Comparison of ENCODE assay signal across 19 cellular contexts in genomic region chr2:166126014-166126639, GRCh38. TPM values are rescaled to one million over a fixed set of nuclear protein-coding genes. Genes with fewer than 3 reads are reported as not detected.
DNase-seq lines count a peak whose midpoint lies in the region; ATAC-seq and TF ChIP-seq lines count a peak whose summit lies in the region.
"Had no signal": no experiment of that assay in that cellular context is flagged by ENCODE, and none has a peak within 500 bp of the region (broad histone marks: within the 10 kb centered on the region; RNA-seq: fewer than 3 reads in every experiment).

No MANE protein-coding gene starts in this region.

- no peak overlapping the region for H3K4me3 ChIP-seq in fibroblast of the aortic adventitia (ENCODE audit: low read depth, low read length)
- H3K4me3 ChIP-seq in mesendoderm (ENCODE audit: low read length) = no peak overlapping the region
- H3K4me3 ChIP-seq: right atrium auricular region had no signal

- ATAC-seq in activated CD8-positive, alpha-beta T cell treated with anti-CD3 and anti-CD28 coated beads for 36 hours = no peak
- ATAC-seq: natural killer cell treated with Interleukin-12 subunit alpha and Interleukin-12 subunit beta and Interleukin-15 and Interleukin-18, amount 100 ng/mL, for 72 hours had no signal

- H3K36me3 ChIP-seq in mesendoderm (ENCODE audit: control insufficient read depth, insufficient read depth, low read length) = no peaks in the 10 kb centered on the region
- H3K36me3 ChIP-seq: brain microvascular endothelial cell, right atrium auricular region had no signal

- no peak overlapping the region for H2BK120ac ChIP-seq in mesendoderm (ENCODE audit: low read depth, low read length)

- WGBS in mesendoderm (ENCODE audit: extremely low coverage, insufficient coverage, low lambda C conversion rate) = no CpG with 5 or more reads among the region's 6 CpGs

- DNase-seq in NCI-H1436 (lab: John Stamatoyannopoulos, UW) (peak; percentile 4), NCI-H1436 treated with DMSO at 0.1 percent for 48 hours (lab: John Stamatoyannopoulos, UW) (no peak), amniotic epithelial cell (ENCODE audit: low read depth) (peak; percentile 74), fibroblast of the aortic adventitia (ENCODE audit: low read depth) (peak; percentile 61), superior temporal gyrus (ENCODE audit: extremely low spot score) (peak; percentile 48), mesendoderm (no peak)
- no peak for DNase-seq in activated CD8-positive, alpha-beta memory T cell treated with anti-CD3 and anti-CD28 coated beads, Interleukin-2, amount 50 U/mL, for 4 hours
- DNase-seq in activated CD8-positive, alpha-beta T cell treated with anti-CD3 and anti-CD28 coated beads for 36 hours = no peak
- DNase-seq: activated naive CD4-positive, alpha-beta T cell; brain microvascular endothelial cell; effector CD4-positive, alpha-beta T cell; NCI-H1048; stimulated activated CD4-positive, alpha-beta T cell treated with anti-CD3 and anti-CD28 coated beads, Interleukin-2, amount 100 ng/mL, for 24 hours; T1000 had no signal

- H3K56ac ChIP-seq in mesendoderm (ENCODE audit: low read length) = no peak overlapping the region

- CTCF ChIA-PET in activated CD8-positive, alpha-beta T cell treated with anti-CD3 and anti-CD28 coated beads for 36 hours (lab: Charles Lee) = interaction anchor here (1.8 kb wide), 1 partner anchor 173 kb away, joined by 8 read pairs; the partner anchor contains the start of gene TTC21B

- H3K79me2 ChIP-seq in mesendoderm (ENCODE audit: control insufficient read depth, insufficient read depth, low read length) = no peaks in the 10 kb centered on the region

- intact Hi-C loops in activated CD8-positive, alpha-beta T cell treated with anti-CD3 and anti-CD28 coated beads for 36 hours (cut with micrococcal nuclease) = loop anchor here (5.0 kb wide), 2 partner anchors 69 to 174 kb away; partner anchors contain the start of gene TTC21B

- no peak overlapping the region for H2AK5ac ChIP-seq in mesendoderm (ENCODE audit: low read length)

- no peaks in the 10 kb centered on the region for H3K79me1 ChIP-seq in mesendoderm (ENCODE audit: low read length)

- no peak overlapping the region for H3K27ac Mint-ChIP-seq in activated CD8-positive, alpha-beta T cell treated with anti-CD3 and anti-CD28 coated beads for 36 hours
- H3K27ac Mint-ChIP-seq: natural killer cell treated with Interleukin-12 subunit alpha and Interleukin-12 subunit beta and Interleukin-15 and Interleukin-18, amount 100 ng/mL, for 72 hours had no signal

- no peaks in the 10 kb centered on the region for H3K27me3 ChIP-seq in mesendoderm (ENCODE audit: insufficient read depth, low read length, poor library complexity)
- H3K27me3 ChIP-seq: brain microvascular endothelial cell, right atrium auricular region had no signal

- H3K36me3 Mint-ChIP-seq in activated CD8-positive, alpha-beta T cell treated with anti-CD3 and anti-CD28 coated beads for 36 hours (ENCODE audit: low read depth) = no peaks in the 10 kb centered on the region
- H3K36me3 Mint-ChIP-seq: natural killer cell treated with Interleukin-12 subunit alpha and Interleukin-12 subunit beta and Interleukin-15 and Interleukin-18, amount 100 ng/mL, for 72 hours had no signal

- no peak overlapping the region for H3K9ac ChIP-seq in mesendoderm (ENCODE audit: low read length)

- H3K23ac ChIP-seq in mesendoderm (ENCODE audit: low read length) = no peak overlapping the region

- no peaks in the 10 kb centered on the region for H3K9me3 Mint-ChIP-seq in activated CD8-positive, alpha-beta T cell treated with anti-CD3 and anti-CD28 coated beads for 36 hours
- H3K9me3 Mint-ChIP-seq: natural killer cell treated with Interleukin-12 subunit alpha and Interleukin-12 subunit beta and Interleukin-15 and Interleukin-18, amount 100 ng/mL, for 72 hours had no signal

- no peak overlapping the region for H3K4me2 ChIP-seq in mesendoderm (ENCODE audit: low read length)

- no peak for TF ChIP-seq CTCF in fibroblast of the aortic adventitia (IDR thresholded peaks at IDR 0.05; ENCODE audit: insufficient read depth, low read length)
- TF ChIP-seq CTCF in activated CD8-positive, alpha-beta T cell treated with anti-CD3 and anti-CD28 coated beads for 36 hours (IDR thresholded peaks at IDR 0.05) = no peak

- H4K5ac ChIP-seq in mesendoderm (ENCODE audit: low read length) = no peak overlapping the region

- H3K4me1 ChIP-seq in mesendoderm (ENCODE audit: control insufficient read depth, low read depth, low read length) = peaks cover 3% of the 10 kb centered on the region
- H3K4me1 ChIP-seq: right atrium auricular region had no signal

- POLR2A ChIA-PET in activated CD8-positive, alpha-beta T cell treated with anti-CD3 and anti-CD28 coated beads for 36 hours (lab: Charles Lee) = no interaction called here

- H4K8ac ChIP-seq in mesendoderm (ENCODE audit: low read depth, low read length) = no peak overlapping the region

- no peak overlapping the region for H3K4ac ChIP-seq in mesendoderm (ENCODE audit: low read depth, low read length)

- H3K27me3 Mint-ChIP-seq in activated CD8-positive, alpha-beta T cell treated with anti-CD3 and anti-CD28 coated beads for 36 hours = peaks cover 16% of the 10 kb centered on the region

- H3K4me3 Mint-ChIP-seq in activated CD8-positive, alpha-beta T cell treated with anti-CD3 and anti-CD28 coated beads for 36 hours = no peak overlapping the region
- H3K4me3 Mint-ChIP-seq: natural killer cell treated with Interleukin-12 subunit alpha and Interleukin-12 subunit beta and Interleukin-15 and Interleukin-18, amount 100 ng/mL, for 72 hours had no signal

- H3K27ac ChIP-seq in mesendoderm (ENCODE audit: low read depth, low read length) = no peak overlapping the region
- H3K27ac ChIP-seq: brain microvascular endothelial cell, right atrium auricular region had no signal

- H2BK15ac ChIP-seq in mesendoderm (replicated peaks; ENCODE audit: low read depth) = no peak overlapping the region

- H2BK5ac ChIP-seq in mesendoderm (ENCODE audit: low read length) = no peak overlapping the region

- peaks cover 4% of the 10 kb centered on the region for H3K4me1 Mint-ChIP-seq in activated CD8-positive, alpha-beta T cell treated with anti-CD3 and anti-CD28 coated beads for 36 hours (ENCODE audit: low read depth)

- H3K18ac ChIP-seq in mesendoderm (ENCODE audit: low read length) = no peak overlapping the region

RNA-seq across cellular contexts. Expression of gene SCN1A, which starts 1.7 kb away (rescaled TPM):
- 0.09 and 0.16 TPM in 2 replicates for total RNA-seq in fibroblast of the aortic adventitia (ENCODE audit: low replicate concordance)
- polyA plus RNA-seq in mesendoderm (2013, experiment 1 of 2) = 0.27 TPM
- polyA plus RNA-seq in mesendoderm (2013, experiment 2 of 2) = 0.32 TPM
- not detected for total RNA-seq in activated CD8-positive, alpha-beta T cell treated with anti-CD3 and anti-CD28 coated beads for 36 hours
- total RNA-seq: A172; lung microvascular endothelial cell; natural killer cell treated with Interleukin-12 subunit alpha and Interleukin-12 subunit beta and Interleukin-15 and Interleukin-18, amount 100 ng/mL, for 72 hours; OCI-LY7 had no signal

Comparison
In these comparisons a context has a peak if more than half of its experiments do, and no peak if none do; other contexts are left out.
1. DNase-seq: peak in NCI-H1436 (single experiment), amniotic epithelial cell (single experiment), fibroblast of the aortic adventitia (single experiment) and superior temporal gyrus (single experiment); none in NCI-H1436 treated with DMSO at 0.1 percent for 48 hours (single experiment), mesendoderm (single experiment), activated CD8-positive, alpha-beta memory T cell treated with anti-CD3 and anti-CD28 coated beads, Interleukin-2, amount 50 U/mL, for 4 hours (single experiment) and activated CD8-positive, alpha-beta T cell treated with anti-CD3 and anti-CD28 coated beads for 36 hours (single experiment).